Comparison of ENCODE assay signal across 16 cellular contexts in the genomic region with DNA sequence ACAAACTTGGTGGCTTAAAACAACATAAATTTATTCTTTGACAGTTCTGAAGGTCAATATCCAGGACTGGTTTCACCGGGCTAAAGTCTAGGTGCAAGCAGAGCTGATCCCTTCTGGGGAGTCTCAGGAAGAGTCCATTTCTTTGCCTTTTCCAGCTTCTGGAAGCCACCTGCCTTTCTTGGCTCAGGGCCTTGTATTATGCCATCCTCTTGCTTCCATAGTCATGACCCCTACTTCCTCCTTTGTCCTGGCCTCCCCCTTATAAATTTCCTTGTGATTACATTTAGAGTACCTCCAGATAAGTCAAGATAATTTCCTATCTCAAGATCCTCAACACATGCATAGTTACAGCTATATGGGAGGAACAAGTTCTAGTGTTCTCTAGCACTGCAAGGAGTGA.
"Had no signal": no experiment of that assay in that cellular context is flagged by ENCODE, and none has a peak within 500 bp of the region (broad histone marks: within the 10 kb centered on the region; RNA-seq: fewer than 3 reads in every experiment).

No MANE protein-coding gene starts in this region.

- H3K4me3 ChIP-seq: gastrocnemius medialis, left ventricle myocardium inferior, thyroid gland had no signal

- H3K9me3 ChIP-seq: gastrocnemius medialis, thyroid gland had no signal

- ATAC-seq: gastrocnemius medialis; natural killer cell; stimulated activated naive B cell treated with anti-CD40 and anti-IgM and Interleukin-4, amounts not matched to agents 10 μg/mL and 1 μg/mL and 100 μg/mL, for 72 hours had no signal

- H3K36me3 ChIP-seq: brain microvascular endothelial cell, gastrocnemius medialis, left ventricle myocardium inferior, thyroid gland had no signal

- H3K27me3 ChIP-seq: brain microvascular endothelial cell, gastrocnemius medialis, thyroid gland had no signal

- H3K27ac ChIP-seq: brain microvascular endothelial cell, gastrocnemius medialis, left ventricle myocardium inferior, thyroid gland had no signal

- DNase-seq: activated CD4-positive, alpha-beta T cell treated with anti-CD3 and anti-CD28 coated beads, Interleukin-2, amount 50 U/mL, for 1 hour; activated CD8-positive, alpha-beta memory T cell treated with anti-CD3 and anti-CD28 coated beads for 24 hours; activated gamma-delta T cell treated with Interleukin-2 at 50 U/mL for 16 hours; amniotic stem cell; brain microvascular endothelial cell; cerebellar nuclear complex; effector memory CD4-positive, alpha-beta T cell; gastrocnemius medialis; islet precursor cell; left ventricle myocardium inferior; natural killer cell; nucleus accumbens; posterior cingulate gyrus; stimulated activated CD4-positive, alpha-beta T cell treated with anti-CD3 and anti-CD28 coated beads, Interleukin-4, amount 100 ng/mL, for 1 hour; stimulated activated naive B cell treated with anti-CD40 and anti-IgM and Interleukin-4, amounts not matched to agents 10 μg/mL and 1 μg/mL and 100 μg/mL, for 72 hours; thyroid gland had no signal

- H3K4me1 ChIP-seq: gastrocnemius medialis, left ventricle myocardium inferior, thyroid gland had no signal
